16 cellular contexts compared by ENCODE assay signal in genomic region chr13:85093808-85094207, GRCh38.
DNase-seq lines count a peak whose midpoint lies in the region; ATAC-seq and TF ChIP-seq lines count a peak whose summit lies in the region.
"Had no signal": no experiment of that assay in that cellular context is flagged by ENCODE, and none has a peak within 500 bp of the region (broad histone marks: within the 10 kb centered on the region; RNA-seq: fewer than 3 reads in every experiment).

No MANE protein-coding gene starts in this region.

- peaks cover 5% of the 10 kb centered on the region for H3K36me3 Mint-ChIP-seq in mesothelial cell of epicardium
- no peaks in the 10 kb centered on the region for H3K36me3 Mint-ChIP-seq in activated CD8-positive, alpha-beta T cell treated with anti-CD3 and anti-CD28 coated beads for 36 hours (ENCODE audit: low read depth)

- no peak overlapping the region for H3K4me3 Mint-ChIP-seq in mesothelial cell of epicardium
- H3K4me3 Mint-ChIP-seq in activated CD8-positive, alpha-beta T cell treated with anti-CD3 and anti-CD28 coated beads for 36 hours: no peak overlapping the region
- H3K4me3 Mint-ChIP-seq: WTC11 had no signal

- peak overlapping the region; percentile 14 for H3K27ac Mint-ChIP-seq in mesothelial cell of epicardium
- no peak overlapping the region for H3K27ac Mint-ChIP-seq in activated CD8-positive, alpha-beta T cell treated with anti-CD3 and anti-CD28 coated beads for 36 hours
- H3K27ac Mint-ChIP-seq: WTC11 had no signal

- peaks cover 14% of the 10 kb centered on the region for H3K9me3 Mint-ChIP-seq in mesothelial cell of epicardium
- peaks cover 1% of the 10 kb centered on the region for H3K9me3 Mint-ChIP-seq in activated CD8-positive, alpha-beta T cell treated with anti-CD3 and anti-CD28 coated beads for 36 hours

- peak; percentile 87 for ATAC-seq in esophagus mucosa
- no peak for ATAC-seq in activated CD8-positive, alpha-beta T cell treated with anti-CD3 and anti-CD28 coated beads for 36 hours
- ATAC-seq: right lobe of liver, WTC11 had no signal

- no peaks in the 10 kb centered on the region for H3K27me3 Mint-ChIP-seq in mesothelial cell of epicardium (ENCODE audit: low read depth)
- H3K27me3 Mint-ChIP-seq in activated CD8-positive, alpha-beta T cell treated with anti-CD3 and anti-CD28 coated beads for 36 hours: no peaks in the 10 kb centered on the region

- CTCF ChIA-PET in activated CD8-positive, alpha-beta T cell treated with anti-CD3 and anti-CD28 coated beads for 36 hours (lab: Charles Lee): no interaction called here

- H3K4me1 Mint-ChIP-seq in mesothelial cell of epicardium: peaks cover 27% of the 10 kb centered on the region
- H3K4me1 Mint-ChIP-seq in activated CD8-positive, alpha-beta T cell treated with anti-CD3 and anti-CD28 coated beads for 36 hours (ENCODE audit: low read depth): no peaks in the 10 kb centered on the region
- H3K4me1 Mint-ChIP-seq: WTC11 had no signal

- DNase-seq in ELR (ENCODE audit: low read depth) (peak; percentile 57), mesothelial cell of epicardium (ENCODE audit: low spot score in 2 of 2, unreplicated experiment in 2 of 2) (no peak), NCI-H526 (lab: John Stamatoyannopoulos, UW) (no peak), kidney glomerular epithelial cell (lab: John Stamatoyannopoulos, UW) (no peak), CD1c-positive myeloid dendritic cell (ENCODE audit: extremely low spot score) (no peak)
- no peak for DNase-seq in activated CD8-positive, alpha-beta T cell treated with anti-CD3 and anti-CD28 coated beads for 36 hours
- DNase-seq: activated effector memory CD4-positive, alpha-beta T cell treated with Interleukin-2 at 50 U/mL for 16 hours; AML-193; foreskin melanocyte; midbrain; NCI-H187; NCI-H526 treated with DMSO at 0.1 percent for 48 hours; right lobe of liver had no signal

- POLR2A ChIA-PET in activated CD8-positive, alpha-beta T cell treated with anti-CD3 and anti-CD28 coated beads for 36 hours (lab: Charles Lee): interaction anchor here (0.7 kb wide), 1 partner anchor 14 kb away, joined by 4 read pairs; no protein-coding TSS in a partner anchor

- TF ChIP-seq CTCF in mesothelial cell of epicardium (IDR thresholded peaks at IDR 0.05; ENCODE audit: unreplicated experiment): no peak
- TF ChIP-seq CTCF in activated CD8-positive, alpha-beta T cell treated with anti-CD3 and anti-CD28 coated beads for 36 hours (IDR thresholded peaks at IDR 0.05): no peak

- intact Hi-C loops in activated CD8-positive, alpha-beta T cell treated with anti-CD3 and anti-CD28 coated beads for 36 hours (cut with micrococcal nuclease): no loop called here

TF ChIP-seq in PFSK-1, 5 proteins besides CTCF, POLR2A, EP300 and RAD21:
- TF ChIP-seq TAF1 (IDR thresholded peaks at IDR 0.05; ENCODE audit: borderline replicate concordance, insufficient read depth, low read length): no peak
- TF ChIP-seq, protein P1, sequence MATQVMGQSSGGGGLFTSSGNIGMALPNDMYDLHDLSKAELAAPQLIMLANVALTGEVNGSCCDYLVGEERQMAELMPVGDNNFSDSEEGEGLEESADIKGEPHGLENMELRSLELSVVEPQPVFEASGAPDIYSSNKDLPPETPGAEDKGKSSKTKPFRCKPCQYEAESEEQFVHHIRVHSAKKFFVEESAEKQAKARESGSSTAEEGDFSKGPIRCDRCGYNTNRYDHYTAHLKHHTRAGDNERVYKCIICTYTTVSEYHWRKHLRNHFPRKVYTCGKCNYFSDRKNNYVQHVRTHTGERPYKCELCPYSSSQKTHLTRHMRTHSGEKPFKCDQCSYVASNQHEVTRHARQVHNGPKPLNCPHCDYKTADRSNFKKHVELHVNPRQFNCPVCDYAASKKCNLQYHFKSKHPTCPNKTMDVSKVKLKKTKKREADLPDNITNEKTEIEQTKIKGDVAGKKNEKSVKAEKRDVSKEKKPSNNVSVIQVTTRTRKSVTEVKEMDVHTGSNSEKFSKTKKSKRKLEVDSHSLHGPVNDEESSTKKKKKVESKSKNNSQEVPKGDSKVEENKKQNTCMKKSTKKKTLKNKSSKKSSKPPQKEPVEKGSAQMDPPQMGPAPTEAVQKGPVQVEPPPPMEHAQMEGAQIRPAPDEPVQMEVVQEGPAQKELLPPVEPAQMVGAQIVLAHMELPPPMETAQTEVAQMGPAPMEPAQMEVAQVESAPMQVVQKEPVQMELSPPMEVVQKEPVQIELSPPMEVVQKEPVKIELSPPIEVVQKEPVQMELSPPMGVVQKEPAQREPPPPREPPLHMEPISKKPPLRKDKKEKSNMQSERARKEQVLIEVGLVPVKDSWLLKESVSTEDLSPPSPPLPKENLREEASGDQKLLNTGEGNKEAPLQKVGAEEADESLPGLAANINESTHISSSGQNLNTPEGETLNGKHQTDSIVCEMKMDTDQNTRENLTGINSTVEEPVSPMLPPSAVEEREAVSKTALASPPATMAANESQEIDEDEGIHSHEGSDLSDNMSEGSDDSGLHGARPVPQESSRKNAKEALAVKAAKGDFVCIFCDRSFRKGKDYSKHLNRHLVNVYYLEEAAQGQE (IDR thresholded peaks at IDR 0.05; ENCODE audit: insufficient read depth in 1 of 2, low read depth in 2 of 2, low read length in 2 of 2): no peak
- TF ChIP-seq FOXP2 (optimal IDR thresholded peaks at IDR 0.05; ENCODE audit: borderline replicate concordance, extremely low read depth, extremely low read length, insufficient read depth): peak; percentile 32
- TF ChIP-seq POLR2AphosphoS5 (IDR thresholded peaks at IDR 0.05; ENCODE audit: low read depth, low read length): no peak
- no peak for TF ChIP-seq SIN3A (IDR thresholded peaks at IDR 0.05; ENCODE audit: borderline replicate concordance, insufficient read depth, low read length)
